1 cellular context compared by ENCODE assay signal in genomic region chr10:127926455-127926854, GRCh38.
TF ChIP-seq lines count a peak whose summit lies in the region.

No MANE protein-coding gene starts in this region.

TF ChIP-seq in HepG2, 621 proteins besides CTCF, POLR2A, EP300 and RAD21:
- TF ChIP-seq RBAK (CRISPR knock-in tag; IDR thresholded peaks at IDR 0.05): no peak
- TF ChIP-seq ZNF225 (CRISPR knock-in tag; IDR thresholded peaks at IDR 0.05): no peak
- TF ChIP-seq FUBP1 (CRISPR knock-in tag; IDR thresholded peaks at IDR 0.05; ENCODE audit: borderline replicate concordance): no peak
- no peak for TF ChIP-seq RORA (CRISPR knock-in tag; IDR thresholded peaks at IDR 0.05)
- no peak for TF ChIP-seq ZFP62 (CRISPR knock-in tag; IDR thresholded peaks at IDR 0.05)
- TF ChIP-seq ZKSCAN8 (CRISPR knock-in tag; IDR thresholded peaks at IDR 0.05; ENCODE audit: borderline replicate concordance): no peak
- no peak for TF ChIP-seq REL (CRISPR knock-in tag; conservative IDR thresholded peaks at IDR 0.05)
- no peak for TF ChIP-seq ZNF138 (CRISPR knock-in tag; IDR thresholded peaks at IDR 0.05; ENCODE audit: low read depth)
- no peak for TF ChIP-seq ZNF674 (CRISPR knock-in tag; IDR thresholded peaks at IDR 0.05; ENCODE audit: low read depth)
- no peak for TF ChIP-seq TP53 (CRISPR knock-in tag; conservative IDR thresholded peaks at IDR 0.05)
- TF ChIP-seq, protein P1, sequence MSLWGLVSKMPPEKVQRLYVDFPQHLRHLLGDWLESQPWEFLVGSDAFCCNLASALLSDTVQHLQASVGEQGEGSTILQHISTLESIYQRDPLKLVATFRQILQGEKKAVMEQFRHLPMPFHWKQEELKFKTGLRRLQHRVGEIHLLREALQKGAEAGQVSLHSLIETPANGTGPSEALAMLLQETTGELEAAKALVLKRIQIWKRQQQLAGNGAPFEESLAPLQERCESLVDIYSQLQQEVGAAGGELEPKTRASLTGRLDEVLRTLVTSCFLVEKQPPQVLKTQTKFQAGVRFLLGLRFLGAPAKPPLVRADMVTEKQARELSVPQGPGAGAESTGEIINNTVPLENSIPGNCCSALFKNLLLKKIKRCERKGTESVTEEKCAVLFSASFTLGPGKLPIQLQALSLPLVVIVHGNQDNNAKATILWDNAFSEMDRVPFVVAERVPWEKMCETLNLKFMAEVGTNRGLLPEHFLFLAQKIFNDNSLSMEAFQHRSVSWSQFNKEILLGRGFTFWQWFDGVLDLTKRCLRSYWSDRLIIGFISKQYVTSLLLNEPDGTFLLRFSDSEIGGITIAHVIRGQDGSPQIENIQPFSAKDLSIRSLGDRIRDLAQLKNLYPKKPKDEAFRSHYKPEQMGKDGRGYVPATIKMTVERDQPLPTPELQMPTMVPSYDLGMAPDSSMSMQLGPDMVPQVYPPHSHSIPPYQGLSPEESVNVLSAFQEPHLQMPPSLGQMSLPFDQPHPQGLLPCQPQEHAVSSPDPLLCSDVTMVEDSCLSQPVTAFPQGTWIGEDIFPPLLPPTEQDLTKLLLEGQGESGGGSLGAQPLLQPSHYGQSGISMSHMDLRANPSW (CRISPR knock-in tag; IDR thresholded peaks at IDR 0.05; ENCODE audit: borderline replicate concordance): no peak
- TF ChIP-seq, protein P2, sequence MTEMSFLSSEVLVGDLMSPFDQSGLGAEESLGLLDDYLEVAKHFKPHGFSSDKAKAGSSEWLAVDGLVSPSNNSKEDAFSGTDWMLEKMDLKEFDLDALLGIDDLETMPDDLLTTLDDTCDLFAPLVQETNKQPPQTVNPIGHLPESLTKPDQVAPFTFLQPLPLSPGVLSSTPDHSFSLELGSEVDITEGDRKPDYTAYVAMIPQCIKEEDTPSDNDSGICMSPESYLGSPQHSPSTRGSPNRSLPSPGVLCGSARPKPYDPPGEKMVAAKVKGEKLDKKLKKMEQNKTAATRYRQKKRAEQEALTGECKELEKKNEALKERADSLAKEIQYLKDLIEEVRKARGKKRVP (CRISPR knock-in tag; IDR thresholded peaks at IDR 0.05): no peak
- no peak for TF ChIP-seq MAZ (IDR thresholded peaks at IDR 0.05; ENCODE audit: borderline replicate concordance, low read depth, low read length)
- TF ChIP-seq MAZ (CRISPR knock-in tag; IDR thresholded peaks at IDR 0.05; ENCODE audit: low read depth): no peak
- no peak for TF ChIP-seq ZNF329 (CRISPR knock-in tag; IDR thresholded peaks at IDR 0.05; ENCODE audit: low read depth)
- TF ChIP-seq KMT2A (CRISPR knock-in tag; IDR thresholded peaks at IDR 0.05): no peak
- TF ChIP-seq ZNF878 (CRISPR knock-in tag; IDR thresholded peaks at IDR 0.05): no peak
